ENCODE assay signal across 8 cellular contexts in genomic region chr15:73789491-73790240, GRCh38. TPM values are rescaled to one million over a fixed set of nuclear protein-coding genes. Genes with fewer than 3 reads are reported as not detected.
"Had no signal": no experiment of that assay in that cellular context is flagged by ENCODE, and none has a peak within 500 bp of the region (broad histone marks: within the 10 kb centered on the region; RNA-seq: fewer than 3 reads in every experiment).

No MANE protein-coding gene starts in this region.

- H3K4me2 ChIP-seq: GM23338 had no signal

- DNase-seq: H7, HFFc6 had no signal

- H3K36me3 ChIP-seq: HAP-1 had no signal

- H3K4me3 ChIP-seq: GM23338, HAP-1 had no signal

- ATAC-seq: GM23338, HCT116 had no signal

- FAIRE-seq: HTR-8/SVneo had no signal

- H3K9me3 ChIP-seq: HAP-1 had no signal

- H2AFZ ChIP-seq: GM23338 had no signal

RNA-seq across cellular contexts. Expression of gene INSYN1, which starts 36.5 kb away (rescaled TPM):
- total RNA-seq: HT-29 had no signal
- polyA plus RNA-seq: IgD-negative memory B cell had no signal
